Comparison of ENCODE assay signal across 8 cellular contexts in the genomic region with DNA sequence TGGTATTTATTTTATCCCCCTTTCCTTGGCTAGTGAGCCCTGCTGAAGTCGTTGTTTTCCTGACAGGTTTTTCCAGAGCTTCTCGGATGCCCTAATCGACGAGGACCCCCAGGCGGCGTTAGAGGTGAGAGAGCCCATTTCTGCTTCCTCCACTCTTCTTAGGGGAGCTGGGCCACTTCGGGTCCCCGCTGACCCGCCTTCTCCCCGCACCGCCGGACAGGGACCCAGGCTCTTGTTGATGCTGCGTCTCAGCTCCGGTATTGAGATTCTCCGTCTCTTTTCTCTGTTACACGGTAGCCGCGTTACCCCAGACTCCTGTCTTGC. TPM values are rescaled to one million over a fixed set of nuclear protein-coding genes. Genes with fewer than 3 reads are reported as not detected.
DNase-seq lines count a peak whose midpoint lies in the region; ATAC-seq and TF ChIP-seq lines count a peak whose summit lies in the region.

No MANE protein-coding gene starts in this region.

- no peaks in the 10 kb centered on the region for H3K9me2 ChIP-seq in SU-DHL-6 (replicated peaks; ENCODE audit: insufficient read depth, low read length)

- H3K9ac ChIP-seq in SU-DHL-6 (ENCODE audit: low read length), result peak overlapping the region; percentile 90

- peak overlapping the region; percentile 96 for H3K4me2 ChIP-seq in SU-DHL-6 (ENCODE audit: low read depth, low read length, poor library complexity, severe bottlenecking)

- DNase-seq in activated CD4-positive, CD25-positive, alpha-beta regulatory T cell treated with anti-CD3 and anti-CD28 coated beads, Interleukin-2, amount 50 U/mL, for 72 hours, result no peak
- DNase-seq in cardiac muscle cell (ENCODE audit: low read depth in 1 of 2, low spot score in 1 of 2) (no peak), skeletal muscle cell (ENCODE audit: low read depth) (no peak), NCI-H1436 treated with DMSO at 0.1 percent for 48 hours (lab: John Stamatoyannopoulos, UW) (no peak), NCI-H2029 treated with DMSO at 0.1 percent for 48 hours (lab: John Stamatoyannopoulos, UW) (no peak)

- no peaks in the 10 kb centered on the region for H3F3A ChIP-seq in SU-DHL-6 (ENCODE audit: insufficient read depth)

- peak overlapping the region; percentile 75 for H3K27ac ChIP-seq in SU-DHL-6 (ENCODE audit: low read depth, low read length)
- peak overlapping the region; percentile 98 for H3K27ac ChIP-seq in cardiac muscle cell

- peaks cover 72% of the 10 kb centered on the region for H3K79me2 ChIP-seq in SU-DHL-6 (ENCODE audit: insufficient read depth, low read length)

- H3K9me3 ChIP-seq in SU-DHL-6 (ENCODE audit: insufficient read depth, low read length) (no peaks in the 10 kb centered on the region), cardiac muscle cell (ENCODE audit: low read depth) (no peaks in the 10 kb centered on the region)

- peaks cover 4% of the 10 kb centered on the region; the same call in 1 of the 2 replicates for H3K36me3 ChIP-seq in SU-DHL-6 (ENCODE audit: low read length)
- H3K36me3 ChIP-seq in cardiac muscle cell, result peaks cover 8% of the 10 kb centered on the region

- H3K4me1 ChIP-seq in cardiac muscle cell (ENCODE audit: low read depth), result peaks cover 17% of the 10 kb centered on the region

- H3K4me3 ChIP-seq in SU-DHL-6 (ENCODE audit: insufficient read depth, low read length, poor library complexity, severe bottlenecking) (peak overlapping the region; percentile 97), cardiac muscle cell (peak overlapping the region; percentile 71), skeletal muscle cell (ENCODE audit: low read depth, low read length) (peak overlapping the region; percentile 96)

- no peaks in the 10 kb centered on the region for H4K20me1 ChIP-seq in SU-DHL-6 (ENCODE audit: low read depth, low read length)

- no peaks in the 10 kb centered on the region for H3K27me3 ChIP-seq in SU-DHL-6 (ENCODE audit: low read length)
- H3K27me3 ChIP-seq in cardiac muscle cell, result no peaks in the 10 kb centered on the region

- TF ChIP-seq CTCF in SU-DHL-6 (IDR thresholded peaks at IDR 0.05; ENCODE audit: insufficient read depth, low read length, poor library complexity, severe bottlenecking), result no peak
- TF ChIP-seq CTCF in cardiac muscle cell (IDR thresholded peaks at IDR 0.05; ENCODE audit: low read depth, low read length), result no peak

- H2AFZ ChIP-seq in SU-DHL-6 (ENCODE audit: low read depth, low read length, severe bottlenecking), result peak overlapping the region; percentile 86

- ATAC-seq in activated CD4-positive, CD25-positive, alpha-beta regulatory T cell treated with anti-CD3 and anti-CD28 coated beads, Interleukin-2, amount 50 U/mL, for 24 hours, result peak; percentile 4 to 22
- ATAC-seq in HG02885 (IDR thresholded peaks at IDR 0.05; ENCODE audit: poor library complexity, unreplicated experiment), result peak; percentile 36

RNA-seq across cellular contexts. Expression of gene SUGT1, which starts 0.3 kb away (rescaled TPM):
- 24.1 and 32.9 TPM in 2 replicates for total RNA-seq in cardiac muscle cell
- 40.7 and 54.6 TPM in 2 replicates for polyA plus RNA-seq in cardiac muscle cell

RNA-seq across cellular contexts. Expression of gene HNRNPA1L2, which starts 10.7 kb away (rescaled TPM):
- 5.0 and 6.1 TPM in 2 replicates for total RNA-seq in cardiac muscle cell
- 7.1 and 7.4 TPM in 2 replicates for polyA plus RNA-seq in cardiac muscle cell
